Comparison of ENCODE assay signal across 8 cellular contexts in the genomic region with DNA sequence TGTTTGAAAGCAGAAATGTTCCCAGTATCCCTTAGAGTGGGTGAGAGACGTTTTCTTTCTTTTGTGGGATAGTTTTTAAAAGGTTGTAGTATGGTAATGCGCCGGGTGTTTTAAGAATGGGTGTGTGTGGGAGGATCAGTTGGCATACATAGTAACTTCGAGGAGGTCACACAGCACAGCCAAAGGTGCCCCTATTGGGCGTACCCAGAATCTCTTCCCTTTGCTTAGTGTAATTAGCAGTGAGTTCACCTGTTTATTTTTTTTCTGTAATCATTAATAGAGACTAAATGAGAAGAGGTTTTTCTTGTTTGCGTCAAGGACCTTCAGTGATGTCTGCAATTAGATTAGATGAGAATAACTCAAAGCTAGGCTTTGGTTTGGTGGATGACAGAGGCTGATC. TPM values are rescaled to one million over a fixed set of nuclear protein-coding genes. Genes with fewer than 3 reads are reported as not detected.
A peak's percentile ranks its signal among the peaks of the same experiment; 100 is the strongest.
DNase-seq lines count a peak whose midpoint lies in the region; ATAC-seq and TF ChIP-seq lines count a peak whose summit lies in the region.

No MANE protein-coding gene starts in this region.

- in situ Hi-C loops in ACHN (cut with HindIII; ENCODE audit: low pct_ligation_motif_present, low pct_unique_long_range_greater_than_20kb, low sequenced_read_pairs): no loop called here

- H3K9ac ChIP-seq in liver (ENCODE audit: low read depth in 1 of 2, low read length in 2 of 2): peak overlapping the region; percentile 34 to 72

- no peak for TF ChIP-seq RAD21 in liver (IDR thresholded peaks at IDR 0.05)

- POLR2A ChIA-PET in activated CD4-positive, alpha-beta memory T cell treated with anti-CD3 and anti-CD28 coated beads, Interleukin-2, amount 10 ng/mL, durations not matched to agents 7 days and 5 days (lab: Charles Lee): interaction anchor here (0.9 to 1.4 kb wide), 2 partner anchors 32 to 43 kb away, joined by 3 to 5 read pairs; no protein-coding TSS in a partner anchor

- H3K4me3 ChIP-seq in liver (ENCODE audit: low read depth in 1 of 3, low read length in 3 of 3): peak overlapping the region in 2 of 3 donors; percentile 90 to 99

- ATAC-seq in HG02852 (IDR thresholded peaks at IDR 0.05; ENCODE audit: unreplicated experiment) (no peak), GM21825 (IDR thresholded peaks at IDR 0.05; ENCODE audit: unreplicated experiment) (no peak)

- no peaks in the 10 kb centered on the region for H3K27me3 ChIP-seq in liver (ENCODE audit: control insufficient read depth in 4 of 4, insufficient read depth in 4 of 4, low read length in 3 of 4)

- H3K27ac Mint-ChIP-seq in activated CD4-positive, alpha-beta memory T cell treated with anti-CD3 and anti-CD28 coated beads, Interleukin-2, amount 10 ng/mL, durations not matched to agents 7 days and 5 days: no peak overlapping the region

- no peak overlapping the region for H3K27ac ChIP-seq in liver (ENCODE audit: low read depth in 1 of 2, low read length in 2 of 2)

- CTCF ChIA-PET in activated CD4-positive, alpha-beta memory T cell treated with anti-CD3 and anti-CD28 coated beads, Interleukin-2, amount 10 ng/mL, durations not matched to agents 7 days and 5 days (lab: Charles Lee): interaction anchor here (1.6 to 3.9 kb wide), 3 partner anchors 11 to 44 kb away, joined by 6 to 24 read pairs (median 7); no protein-coding TSS in a partner anchor

- H3K9me3 ChIP-seq in liver (ENCODE audit: control insufficient read depth in 4 of 4, low read length in 3 of 4): no peaks in the 10 kb centered on the region

- TF ChIP-seq CTCF in GM20000 (IDR thresholded peaks at IDR 0.05; ENCODE audit: extremely low read depth, missing control alignments): no peak
- no peak for TF ChIP-seq CTCF in liver (IDR thresholded peaks at IDR 0.05; ENCODE audit: low read depth, low read length, missing input control)

- no peaks in the 10 kb centered on the region for H3K27me3 Mint-ChIP-seq in activated CD4-positive, alpha-beta memory T cell treated with anti-CD3 and anti-CD28 coated beads, Interleukin-2, amount 10 ng/mL, durations not matched to agents 7 days and 5 days

- H3K36me3 ChIP-seq in liver (ENCODE audit: control insufficient read depth in 4 of 4, insufficient read depth in 3 of 4, low read depth in 1 of 4, low read length in 3 of 4): no peaks in the 10 kb centered on the region

- peak; percentile 38 for DNase-seq in ACHN
- DNase-seq in GM20000 (ENCODE audit: low spot score): peak; percentile 12
- DNase-seq in activated CD4-positive, alpha-beta memory T cell treated with anti-CD3 and anti-CD28 coated beads, Interleukin-2, amount 10 ng/mL, durations not matched to agents 7 days and 5 days: no peak
- DNase-seq in SHP77 (lab: John Stamatoyannopoulos, UW): no peak
- no peak for DNase-seq in stimulated activated CD8-positive, alpha-beta memory T cell treated with anti-CD3 and anti-CD28 coated beads, Interleukin-4, amount 100 ng/mL, for 48 hours

- WGBS in liver: 24% methylated on average over 6 of the region's 6 CpGs

- no peaks in the 10 kb centered on the region for H3K9me3 Mint-ChIP-seq in activated CD4-positive, alpha-beta memory T cell treated with anti-CD3 and anti-CD28 coated beads, Interleukin-2, amount 10 ng/mL, durations not matched to agents 7 days and 5 days

- peaks cover 25% of the 10 kb centered on the region for H3K4me1 Mint-ChIP-seq in activated CD4-positive, alpha-beta memory T cell treated with anti-CD3 and anti-CD28 coated beads, Interleukin-2, amount 10 ng/mL, durations not matched to agents 7 days and 5 days

- H3K4me1 ChIP-seq in liver (ENCODE audit: control insufficient read depth in 4 of 4, insufficient read depth in 4 of 4, low read length in 3 of 4): peaks cover 3 to 39% (median 28%) of the 10 kb centered on the region in 4 donors

- no peaks in the 10 kb centered on the region for H3K36me3 Mint-ChIP-seq in activated CD4-positive, alpha-beta memory T cell treated with anti-CD3 and anti-CD28 coated beads, Interleukin-2, amount 10 ng/mL, durations not matched to agents 7 days and 5 days (ENCODE audit: low read depth)

- H3K4me3 Mint-ChIP-seq in activated CD4-positive, alpha-beta memory T cell treated with anti-CD3 and anti-CD28 coated beads, Interleukin-2, amount 10 ng/mL, durations not matched to agents 7 days and 5 days: peak overlapping the region; percentile 82

TF ChIP-seq in liver, 16 proteins besides CTCF, POLR2A, EP300 and RAD21:
- TF ChIP-seq SP1 (IDR thresholded peaks at IDR 0.05): no peak
- no peak for TF ChIP-seq TAF1 (conservative IDR thresholded peaks at IDR 0.05)
- TF ChIP-seq RXRA (IDR thresholded peaks at IDR 0.05): no peak
- no peak for TF ChIP-seq HNF4G (IDR thresholded peaks at IDR 0.05)

RNA-seq across cellular contexts. Expression of a gene that starts 1.5 kb away (rescaled TPM):
- total RNA-seq in activated CD4-positive, alpha-beta memory T cell treated with anti-CD3 and anti-CD28 coated beads, Interleukin-2, amount 10 ng/mL, durations not matched to agents 7 days and 5 days: 10 to 100 TPM; 10.3 to 10.7 TPM
- 1 to 10 TPM; 3.0 to 5.4 TPM for total RNA-seq in liver
- polyA plus RNA-seq in liver: 1 to 10 TPM; 1.0 to 1.8 TPM

RNA-seq across cellular contexts. Expression of a gene that starts 3.2 kb away (rescaled TPM):
- total RNA-seq in activated CD4-positive, alpha-beta memory T cell treated with anti-CD3 and anti-CD28 coated beads, Interleukin-2, amount 10 ng/mL, durations not matched to agents 7 days and 5 days: 1 to 10 TPM; 5.0 to 7.1 TPM
- 1 to 10 TPM; 4.3 to 6.1 TPM for total RNA-seq in liver
- 1 to 10 TPM; 2.6 to 2.7 TPM for polyA plus RNA-seq in liver

RNA-seq across cellular contexts. Expression of a gene that starts 40.1 kb away (rescaled TPM):
- 1 to 10 TPM; 2.0 to 2.5 TPM for total RNA-seq in activated CD4-positive, alpha-beta memory T cell treated with anti-CD3 and anti-CD28 coated beads, Interleukin-2, amount 10 ng/mL, durations not matched to agents 7 days and 5 days
- total RNA-seq in liver: 1 to 10 TPM; 2.6 to 4.1 TPM
- 1 to 10 TPM; 1.1 to 1.3 TPM for polyA plus RNA-seq in liver

Comparison
In these comparisons a context has a peak if more than half of its experiments do, and no peak if none do; other contexts are left out.
1. DNase-seq: peak in ACHN (single experiment) and GM20000 (single experiment); none in activated CD4-positive, alpha-beta memory T cell treated with anti-CD3 and anti-CD28 coated beads, Interleukin-2, amount 10 ng/mL, durations not matched to agents 7 days and 5 days (single experiment), SHP77 (0 of 2) and stimulated activated CD8-positive, alpha-beta memory T cell treated with anti-CD3 and anti-CD28 coated beads, Interleukin-4, amount 100 ng/mL, for 48 hours (single experiment).